Comparison of ENCODE assay signal across 10 cellular contexts in the genomic region with DNA sequence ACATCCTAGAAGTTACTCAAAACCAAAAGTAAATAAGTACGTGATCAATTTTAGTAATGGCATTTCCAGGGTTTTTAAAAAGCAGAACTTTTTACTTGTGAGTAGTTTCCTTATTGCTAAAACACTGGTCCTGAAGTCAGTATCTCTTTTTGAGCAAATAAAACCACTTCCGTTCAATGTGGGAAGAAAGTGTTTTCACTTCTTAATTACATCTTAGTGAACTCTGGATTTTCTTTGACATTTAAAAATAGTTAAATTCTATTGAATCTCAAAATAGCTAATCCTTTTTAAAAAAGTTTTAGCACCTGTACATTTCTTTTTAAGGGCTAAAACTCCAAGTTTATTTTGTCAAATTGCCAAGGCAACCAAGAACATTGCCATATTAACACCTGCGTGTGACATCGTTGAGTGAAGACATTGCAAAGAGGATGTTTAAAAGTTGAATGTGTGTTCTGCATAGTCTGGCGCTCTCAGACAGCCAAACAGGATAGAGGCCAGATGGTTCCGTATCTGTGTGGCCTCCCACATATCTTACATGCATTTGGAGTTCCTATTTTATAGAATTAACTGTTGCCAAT. TPM values are rescaled to one million over a fixed set of nuclear protein-coding genes. Genes with fewer than 3 reads are reported as not detected.
A peak's percentile ranks its signal among the peaks of the same experiment; 100 is the strongest.
DNase-seq lines count a peak whose midpoint lies in the region; ATAC-seq and TF ChIP-seq lines count a peak whose summit lies in the region.
"Had no signal": no experiment of that assay in that cellular context is flagged by ENCODE, and none has a peak within 500 bp of the region (broad histone marks: within the 10 kb centered on the region; RNA-seq: fewer than 3 reads in every experiment).

No MANE protein-coding gene starts in this region.

- no peaks in the 10 kb centered on the region for H3K9me3 Mint-ChIP-seq in T-helper 2 cell treated with Interferon-gamma antibody and Interleukin-4, amounts not matched to agents 5 μg/mL and 100 μg/mL, for 36 hours
- no peaks in the 10 kb centered on the region for H3K9me3 Mint-ChIP-seq in naive thymus-derived CD4-positive, alpha-beta T cell
- H3K9me3 Mint-ChIP-seq in endodermal cell = peaks cover 5% of the 10 kb centered on the region
- H3K9me3 Mint-ChIP-seq in mesothelial cell of epicardium = no peaks in the 10 kb centered on the region

- intact Hi-C loops in naive thymus-derived CD4-positive, alpha-beta T cell (cut with micrococcal nuclease) = loop anchor here (1.0 to 10.0 kb wide), 12 partner anchors 50 to 1030 kb away; partner anchors contain the start of genes SELENOH (in 2 of the 2), CLP1 (in 1 of the 2), LPXN (in 1 of the 2) and MED19 (in 1 of the 2)

- no peaks in the 10 kb centered on the region for H3K27me3 ChIP-seq in naive thymus-derived CD4-positive, alpha-beta T cell (ENCODE audit: control insufficient read depth in 2 of 2, insufficient read depth in 2 of 2, low read length in 2 of 2)
- H3K27me3 ChIP-seq in HAP-1 (ENCODE audit: low read depth) (0 out of 2 replicates have a peak, but pooled peaks cover 3% of the 10 kb centered on the region), endodermal cell (ENCODE audit: control insufficient read depth, insufficient read depth, low read length, poor library complexity, severe bottlenecking) (peaks cover 16% of the 10 kb centered on the region)

- no peak for TF ChIP-seq CTCF in endodermal cell (conservative IDR thresholded peaks at IDR 0.05)
- TF ChIP-seq CTCF in mesothelial cell of epicardium (IDR thresholded peaks at IDR 0.05; ENCODE audit: unreplicated experiment) = no peak

- 66% methylated on average over 6 of the region's 6 CpGs; no CpG with 5 or more reads in 1 of the 2 experiments for WGBS in endodermal cell (ENCODE audit: insufficient coverage in 1 of 2, insufficient read length in 1 of 2), 2 experiments

- DNase-seq in CD1c-positive myeloid dendritic cell (ENCODE audit: extremely low spot score) = peak; percentile 91
- peak; percentile 17 for DNase-seq in T-helper 2 cell treated with Interferon-gamma antibody and Interleukin-4, amounts not matched to agents 5 μg/mL and 100 μg/mL, for 36 hours (ENCODE audit: low spot score)
- peak in 7 of 9 donors; percentile 59 to 83 (median 77) for DNase-seq in naive thymus-derived CD4-positive, alpha-beta T cell
- no peak for DNase-seq in HAP-1 (ENCODE audit: low spot score in 2 of 2)
- DNase-seq in endodermal cell = no peak
- DNase-seq in mesothelial cell of epicardium (ENCODE audit: low spot score in 2 of 2, unreplicated experiment in 2 of 2) = no peak

- POLR2A ChIA-PET in naive thymus-derived CD4-positive, alpha-beta T cell (lab: Charles Lee) = interaction anchor here (0.8 to 11.7 kb wide), 6 partner anchors 10 to 202 kb away, joined by 3 to 140 read pairs (median 4); partner anchors contain the start of genes LPXN and ZFP91

- H3K27ac Mint-ChIP-seq in T-helper 2 cell treated with Interferon-gamma antibody and Interleukin-4, amounts not matched to agents 5 μg/mL and 100 μg/mL, for 36 hours = peak overlapping the region; percentile 81
- H3K27ac Mint-ChIP-seq in naive thymus-derived CD4-positive, alpha-beta T cell = peak overlapping the region; percentile 84 to 99 (median 97)
- H3K27ac Mint-ChIP-seq in endodermal cell = no peak overlapping the region
- H3K27ac Mint-ChIP-seq in mesothelial cell of epicardium = no peak overlapping the region

- no peaks in the 10 kb centered on the region for H3K27me3 Mint-ChIP-seq in T-helper 2 cell treated with Interferon-gamma antibody and Interleukin-4, amounts not matched to agents 5 μg/mL and 100 μg/mL, for 36 hours (ENCODE audit: low read depth)
- no peaks in the 10 kb centered on the region for H3K27me3 Mint-ChIP-seq in naive thymus-derived CD4-positive, alpha-beta T cell
- H3K27me3 Mint-ChIP-seq in endodermal cell (ENCODE audit: insufficient read depth) (peaks cover 11% of the 10 kb centered on the region), mesothelial cell of epicardium (ENCODE audit: low read depth) (peaks cover 17% of the 10 kb centered on the region)

- no peaks in the 10 kb centered on the region for H3K9me3 ChIP-seq in naive thymus-derived CD4-positive, alpha-beta T cell (ENCODE audit: control insufficient read depth in 2 of 3, low read length in 3 of 3)
- H3K9me3 ChIP-seq in HAP-1 (no peaks in the 10 kb centered on the region), endodermal cell (ENCODE audit: control insufficient read depth, low read length) (no peaks in the 10 kb centered on the region)
- H3K9me3 ChIP-seq: thoracic aorta had no signal

- H3K36me3 Mint-ChIP-seq in T-helper 2 cell treated with Interferon-gamma antibody and Interleukin-4, amounts not matched to agents 5 μg/mL and 100 μg/mL, for 36 hours (ENCODE audit: low read depth) = peaks cover 45% of the 10 kb centered on the region
- H3K36me3 Mint-ChIP-seq in naive thymus-derived CD4-positive, alpha-beta T cell = peaks cover 10 to 26% (median 20%) of the 10 kb centered on the region in 5 donors
- peaks cover 7% of the 10 kb centered on the region for H3K36me3 Mint-ChIP-seq in endodermal cell (ENCODE audit: low read depth)
- peaks cover 5% of the 10 kb centered on the region for H3K36me3 Mint-ChIP-seq in mesothelial cell of epicardium

- H3K4me3 Mint-ChIP-seq in T-helper 2 cell treated with Interferon-gamma antibody and Interleukin-4, amounts not matched to agents 5 μg/mL and 100 μg/mL, for 36 hours = peak overlapping the region; percentile 80
- peak overlapping the region; percentile 65 to 85 (median 80) for H3K4me3 Mint-ChIP-seq in naive thymus-derived CD4-positive, alpha-beta T cell
- no peak overlapping the region for H3K4me3 Mint-ChIP-seq in endodermal cell
- no peak overlapping the region for H3K4me3 Mint-ChIP-seq in mesothelial cell of epicardium

- H3K36me3 ChIP-seq in naive thymus-derived CD4-positive, alpha-beta T cell (ENCODE audit: control insufficient read depth in 2 of 3, insufficient read depth in 3 of 3, low read length in 3 of 3) = peaks cover 8 to 24% (median 10%) of the 10 kb centered on the region in 3 experiments
- H3K36me3 ChIP-seq in HAP-1 (replicated peaks) (no peaks in the 10 kb centered on the region), endodermal cell (ENCODE audit: control insufficient read depth, insufficient read depth, low read length) (no peaks in the 10 kb centered on the region)

- peak overlapping the region; percentile 10 for H3K4me3 ChIP-seq in naive thymus-derived CD4-positive, alpha-beta T cell (ENCODE audit: low read length)
- H3K4me3 ChIP-seq in HAP-1 = no peak overlapping the region
- no peak overlapping the region for H3K4me3 ChIP-seq in endodermal cell (ENCODE audit: low read length)

- in situ Hi-C loops in HAP-1 (cut with MboI; ENCODE audit: low sequenced_read_pairs) = no loop called here

- H3K9ac ChIP-seq in endodermal cell (ENCODE audit: extremely low read depth, low read length, poor library complexity, severe bottlenecking) = no peak overlapping the region

- peaks cover 18 to 57% of the 10 kb centered on the region in 2 donors for H3K4me1 ChIP-seq in naive thymus-derived CD4-positive, alpha-beta T cell (ENCODE audit: control insufficient read depth in 2 of 2, insufficient read depth in 2 of 2, low read length in 2 of 2)
- H3K4me1 ChIP-seq in HAP-1 = 0 out of 2 replicates have a peak, but pooled peaks cover 2% of the 10 kb centered on the region
- H3K4me1 ChIP-seq in endodermal cell (ENCODE audit: control insufficient read depth, insufficient read depth, low read length) = no peaks in the 10 kb centered on the region

- CTCF ChIA-PET in naive thymus-derived CD4-positive, alpha-beta T cell (lab: Charles Lee) = interaction anchor here (0.7 to 3.3 kb wide), 15 partner anchors 13 to 1195 kb away, joined by 3 to 27 read pairs (median 5); partner anchors contain the start of gene UBE2L6

- peak overlapping the region; percentile 75 for H3K27ac ChIP-seq in naive thymus-derived CD4-positive, alpha-beta T cell (ENCODE audit: low read depth, low read length)
- no peak overlapping the region for H3K27ac ChIP-seq in endodermal cell (ENCODE audit: low read depth, low read length)

- ATAC-seq in GM19324 (IDR thresholded peaks at IDR 0.05; ENCODE audit: low FRiP score, unreplicated experiment) (peak; percentile 81), HG03139 (IDR thresholded peaks at IDR 0.05; ENCODE audit: unreplicated experiment) (peak; percentile 84)
- peak; percentile 87 for ATAC-seq in naive thymus-derived CD4-positive, alpha-beta T cell

- peaks cover 46% of the 10 kb centered on the region for H3K4me1 Mint-ChIP-seq in T-helper 2 cell treated with Interferon-gamma antibody and Interleukin-4, amounts not matched to agents 5 μg/mL and 100 μg/mL, for 36 hours (ENCODE audit: low read depth)
- peaks cover 27 to 94% (median 60%) of the 10 kb centered on the region in 7 donors for H3K4me1 Mint-ChIP-seq in naive thymus-derived CD4-positive, alpha-beta T cell
- H3K4me1 Mint-ChIP-seq in endodermal cell (peaks cover 5% of the 10 kb centered on the region), mesothelial cell of epicardium (peaks cover 6% of the 10 kb centered on the region)

RNA-seq across cellular contexts. Expression of gene OR5B21, which starts 17.2 kb away (rescaled TPM):
- total RNA-seq in naive thymus-derived CD4-positive, alpha-beta T cell = 1 to 10 TPM in 3 of 5 experiments, not detected in 2; 1.1 to 2.1 (median 1.9) TPM
- polyA plus RNA-seq in naive thymus-derived CD4-positive, alpha-beta T cell = not detected
- total RNA-seq in endodermal cell (not detected), mesothelial cell of epicardium (not detected in 3 replicates)
- polyA plus RNA-seq in endodermal cell (2013, experiment 1 of 2) = not detected
- polyA plus RNA-seq in endodermal cell (2013, experiment 2 of 2) = not detected
- total RNA-seq: liver, thoracic aorta had no signal
- polyA plus RNA-seq: liver had no signal

RNA-seq across cellular contexts. Expression of gene LPXN, which starts 50.5 kb away (rescaled TPM):
- 100 to 1,000 TPM in 3 of 5 experiments, 10 to 100 TPM in 2; 58.2 to 147 (median 142) TPM for total RNA-seq in naive thymus-derived CD4-positive, alpha-beta T cell
- polyA plus RNA-seq in naive thymus-derived CD4-positive, alpha-beta T cell = 100 to 1,000 TPM; 169 to 215 TPM
- total RNA-seq in endodermal cell (1 to 10 TPM; 1.9 to 2.7 TPM), mesothelial cell of epicardium (5.1 to 6.2 TPM (median 5.8 TPM) in 3 replicates)
- 3.5 TPM for polyA plus RNA-seq in endodermal cell (2013, experiment 1 of 2)
- 2.5 TPM for polyA plus RNA-seq in endodermal cell (2013, experiment 2 of 2)

RNA-seq across cellular contexts. Expression of gene ZFP91, which starts 53.7 kb away (rescaled TPM):
- total RNA-seq in naive thymus-derived CD4-positive, alpha-beta T cell = 10 to 100 TPM; 36.9 to 53.8 (median 40.9) TPM
- polyA plus RNA-seq in naive thymus-derived CD4-positive, alpha-beta T cell = 1 to 10 TPM; 6.5 to 7.2 TPM
- total RNA-seq in endodermal cell (10 to 100 TPM; 28.0 to 31.0 TPM), mesothelial cell of epicardium (39.6 to 41.0 TPM (median 39.7 TPM) in 3 replicates)
- polyA plus RNA-seq in endodermal cell (2013, experiment 1 of 2) = 39.4 TPM
- polyA plus RNA-seq in endodermal cell (2013, experiment 2 of 2) = 39.0 TPM

Comparison
In these comparisons a context has a peak if more than half of its experiments do, and no peak if none do; other contexts are left out.
1. DNase-seq: peak in CD1c-positive myeloid dendritic cell (single experiment), T-helper 2 cell treated with Interferon-gamma antibody and Interleukin-4, amounts not matched to agents 5 μg/mL and 100 μg/mL, for 36 hours (single experiment) and naive thymus-derived CD4-positive, alpha-beta T cell (7 of 9); none in HAP-1 (0 of 2), endodermal cell (single experiment) and mesothelial cell of epicardium (0 of 2).
2. H3K27ac Mint-ChIP-seq: peak in T-helper 2 cell treated with Interferon-gamma antibody and Interleukin-4, amounts not matched to agents 5 μg/mL and 100 μg/mL, for 36 hours (single experiment) and naive thymus-derived CD4-positive, alpha-beta T cell (9 of 9); none in endodermal cell (single experiment) and mesothelial cell of epicardium (single experiment).
3. H3K4me3 Mint-ChIP-seq: peak in T-helper 2 cell treated with Interferon-gamma antibody and Interleukin-4, amounts not matched to agents 5 μg/mL and 100 μg/mL, for 36 hours (single experiment) and naive thymus-derived CD4-positive, alpha-beta T cell (10 of 10); none in endodermal cell (single experiment) and mesothelial cell of epicardium (single experiment).
4. Peak in every context shown above with its lines, with median percentiles within 50 percentile points of each other: ATAC-seq.